Comparison of ENCODE assay signal across 14 cellular contexts in genomic region chr22:19875531-19876313, GRCh38. TPM values are rescaled to one million over a fixed set of nuclear protein-coding genes. Genes with fewer than 3 reads are reported as not detected.
A peak's percentile ranks its signal among the peaks of the same experiment; 100 is the strongest.
DNase-seq lines count a peak whose midpoint lies in the region; TF ChIP-seq lines count a peak whose summit lies in the region.
"Had no signal": no experiment of that assay in that cellular context is flagged by ENCODE, and none has a peak within 500 bp of the region (broad histone marks: within the 10 kb centered on the region; RNA-seq: fewer than 3 reads in every experiment).

No MANE protein-coding gene starts in this region.

- no peaks in the 10 kb centered on the region for H3F3A ChIP-seq in neural cell (ENCODE audit: insufficient read depth, low read length, poor library complexity, severe bottlenecking)

- peak overlapping the region; percentile 33 for H3K4me3 ChIP-seq in neural cell (ENCODE audit: low read length)

- no peak overlapping the region for H3K4me2 ChIP-seq in neural cell (ENCODE audit: low read length)

- DNase-seq in A172 (ENCODE audit: low spot score) (peak; percentile 63), HEK293T (ENCODE audit: extremely low spot score) (no peak), dermis microvascular lymphatic vessel endothelial cell (ENCODE audit: low read depth in 2 of 2) (peak; percentile 63 to 71), UCSD-AML1 (lab: John Stamatoyannopoulos, UW; ENCODE audit: unreplicated experiment) (no peak), EL (no peak)
- DNase-seq in activated CD8-positive, alpha-beta memory T cell treated with anti-CD3 and anti-CD28 coated beads, Interleukin-2, amount 50 U/mL, for 4 hours: no peak
- DNase-seq in activated T-helper 1 cell treated with anti-CD3 and anti-CD28 coated beads, Interleukin-12 subunit alpha, Interleukin-12 subunit beta, Interleukin-2, Interleukin-4 antibody, amounts not matched to agents 30 ng/mL and 10 ng/mL and 1 ng/mL, durations not matched to agents 14 hours and 24 hours and 36 hours (ENCODE audit: low spot score): no peak
- DNase-seq: activated CD4-positive, alpha-beta T cell treated with anti-CD3 and anti-CD28 coated beads for 1 hour; NCI-H1092; NCI-H69; stimulated activated CD4-positive, alpha-beta T cell treated with anti-CD3 and anti-CD28 coated beads, Interleukin-1b, Interleukin-23, amount 100 ng/mL, for 48 hours had no signal

- CTCF ChIA-PET in HEK293T (lab: Yijun Ruan, JAX): no interaction called here

- H3K9me2 ChIP-seq in neural cell (ENCODE audit: insufficient read depth, low read length): no peaks in the 10 kb centered on the region

- no peaks in the 10 kb centered on the region for H3K9me3 ChIP-seq in neural cell (ENCODE audit: low read length)

- no peaks in the 10 kb centered on the region for H3K36me3 ChIP-seq in neural cell (ENCODE audit: insufficient read depth, low read length)

- POLR2A ChIA-PET in HEK293T (lab: Yijun Ruan, JAX): interaction anchor here (2.0 kb wide), 1 partner anchor 21 kb away, joined by 16 read pairs; the partner anchor contains the start of genes GNB1L and RTL10

- no peak overlapping the region for H3K4me3 Mint-ChIP-seq in activated T-helper 1 cell treated with anti-CD3 and anti-CD28 coated beads, Interleukin-12 subunit alpha, Interleukin-12 subunit beta, Interleukin-2, Interleukin-4 antibody, amounts not matched to agents 30 ng/mL and 10 ng/mL and 1 ng/mL, durations not matched to agents 14 hours and 24 hours and 36 hours
- H3K4me3 Mint-ChIP-seq: stimulated activated memory B cell treated with anti-CD40 and anti-IgM and Interleukin-4, amounts not matched to agents 10 μg/mL and 1 μg/mL and 100 μg/mL, for 72 hours had no signal

- H3K27me3 Mint-ChIP-seq in activated T-helper 1 cell treated with anti-CD3 and anti-CD28 coated beads, Interleukin-12 subunit alpha, Interleukin-12 subunit beta, Interleukin-2, Interleukin-4 antibody, amounts not matched to agents 30 ng/mL and 10 ng/mL and 1 ng/mL, durations not matched to agents 14 hours and 24 hours and 36 hours (ENCODE audit: insufficient read depth): no peaks in the 10 kb centered on the region
- H3K27me3 Mint-ChIP-seq: stimulated activated memory B cell treated with anti-CD40 and anti-IgM and Interleukin-4, amounts not matched to agents 10 μg/mL and 1 μg/mL and 100 μg/mL, for 72 hours had no signal

- H4K20me1 ChIP-seq in neural cell (ENCODE audit: insufficient read depth): no peaks in the 10 kb centered on the region

- peak overlapping the region; percentile 66 for H3K9ac ChIP-seq in neural cell (ENCODE audit: low read length)

- no peak overlapping the region for H2AFZ ChIP-seq in neural cell (ENCODE audit: low read depth, low read length)

- no peak for TF ChIP-seq RAD21 in neural cell (conservative IDR thresholded peaks at IDR 0.05)

- H3K36me3 Mint-ChIP-seq in activated T-helper 1 cell treated with anti-CD3 and anti-CD28 coated beads, Interleukin-12 subunit alpha, Interleukin-12 subunit beta, Interleukin-2, Interleukin-4 antibody, amounts not matched to agents 30 ng/mL and 10 ng/mL and 1 ng/mL, durations not matched to agents 14 hours and 24 hours and 36 hours (ENCODE audit: low read depth): no peaks in the 10 kb centered on the region
- H3K36me3 Mint-ChIP-seq: stimulated activated memory B cell treated with anti-CD40 and anti-IgM and Interleukin-4, amounts not matched to agents 10 μg/mL and 1 μg/mL and 100 μg/mL, for 72 hours had no signal

- peak overlapping the region; percentile 83 for H3K27ac ChIP-seq in neural cell (ENCODE audit: low read length)
- H3K27ac ChIP-seq: C4-2B had no signal

- intact Hi-C loops in activated T-helper 1 cell treated with anti-CD3 and anti-CD28 coated beads, Interleukin-12 subunit alpha, Interleukin-12 subunit beta, Interleukin-2, Interleukin-4 antibody, amounts not matched to agents 30 ng/mL and 10 ng/mL and 1 ng/mL, durations not matched to agents 14 hours and 24 hours and 36 hours (cut with micrococcal nuclease): no loop called here

- H3K79me2 ChIP-seq in neural cell (replicated peaks; ENCODE audit: insufficient read depth, low read length): no peaks in the 10 kb centered on the region

- no peak overlapping the region for H3K27ac Mint-ChIP-seq in activated T-helper 1 cell treated with anti-CD3 and anti-CD28 coated beads, Interleukin-12 subunit alpha, Interleukin-12 subunit beta, Interleukin-2, Interleukin-4 antibody, amounts not matched to agents 30 ng/mL and 10 ng/mL and 1 ng/mL, durations not matched to agents 14 hours and 24 hours and 36 hours
- H3K27ac Mint-ChIP-seq: stimulated activated memory B cell treated with anti-CD40 and anti-IgM and Interleukin-4, amounts not matched to agents 10 μg/mL and 1 μg/mL and 100 μg/mL, for 72 hours had no signal

- no peaks in the 10 kb centered on the region for H3K9me3 Mint-ChIP-seq in activated T-helper 1 cell treated with anti-CD3 and anti-CD28 coated beads, Interleukin-12 subunit alpha, Interleukin-12 subunit beta, Interleukin-2, Interleukin-4 antibody, amounts not matched to agents 30 ng/mL and 10 ng/mL and 1 ng/mL, durations not matched to agents 14 hours and 24 hours and 36 hours
- H3K9me3 Mint-ChIP-seq: stimulated activated memory B cell treated with anti-CD40 and anti-IgM and Interleukin-4, amounts not matched to agents 10 μg/mL and 1 μg/mL and 100 μg/mL, for 72 hours had no signal

- no peaks in the 10 kb centered on the region for H3K27me3 ChIP-seq in neural cell (ENCODE audit: insufficient read depth, low read depth, low read length)

- no peaks in the 10 kb centered on the region for H3K4me1 Mint-ChIP-seq in activated T-helper 1 cell treated with anti-CD3 and anti-CD28 coated beads, Interleukin-12 subunit alpha, Interleukin-12 subunit beta, Interleukin-2, Interleukin-4 antibody, amounts not matched to agents 30 ng/mL and 10 ng/mL and 1 ng/mL, durations not matched to agents 14 hours and 24 hours and 36 hours (ENCODE audit: low read depth)
- H3K4me1 Mint-ChIP-seq: stimulated activated memory B cell treated with anti-CD40 and anti-IgM and Interleukin-4, amounts not matched to agents 10 μg/mL and 1 μg/mL and 100 μg/mL, for 72 hours had no signal

- no peak for TF ChIP-seq CTCF in neural cell (IDR thresholded peaks at IDR 0.05; ENCODE audit: poor library complexity, severe bottlenecking)

- TF ChIP-seq EP300 in neural cell (conservative IDR thresholded peaks at IDR 0.05; ENCODE audit: poor library complexity, severe bottlenecking): no peak

TF ChIP-seq in HEK293T, 16 proteins besides CTCF, POLR2A, EP300 and RAD21:
- TF ChIP-seq ZNF384 (IDR thresholded peaks at IDR 0.05) (no peak), ELF4 (IDR thresholded peaks at IDR 0.05) (no peak), NFRKB (IDR thresholded peaks at IDR 0.05) (no peak), HDGF (IDR thresholded peaks at IDR 0.05; ENCODE audit: borderline replicate concordance) (0 out of 2 replicates have a peak, but pooled peaks have one; percentile 1), FOXM1 (IDR thresholded peaks at IDR 0.05; ENCODE audit: borderline replicate concordance) (no peak), FOXA1 (IDR thresholded peaks at IDR 0.05) (no peak), TARDBP (IDR thresholded peaks at IDR 0.05) (no peak)

TF ChIP-seq in neural cell, 6 proteins besides CTCF, POLR2A, EP300 and RAD21:
- TF ChIP-seq TAF1 (IDR thresholded peaks at IDR 0.05; ENCODE audit: low read depth) (no peak), EZH2 (IDR thresholded peaks at IDR 0.05; ENCODE audit: borderline replicate concordance, insufficient read depth, low read length, poor library complexity, severe bottlenecking) (no peak), MXI1 (conservative IDR thresholded peaks at IDR 0.05; ENCODE audit: poor library complexity, severe bottlenecking) (no peak), SMC3 (conservative IDR thresholded peaks at IDR 0.05; ENCODE audit: poor library complexity) (no peak), REST (IDR thresholded peaks at IDR 0.05; ENCODE audit: borderline replicate concordance) (no peak), POLR2AphosphoS5 (IDR thresholded peaks at IDR 0.05) (no peak)
TF ChIP-seq in neural cell: peak in this region for 0.

RNA-seq across cellular contexts. Expression of gene GNB1L, which starts 21.0 kb away (rescaled TPM):
- total RNA-seq in A172 (2014; rRNA removed; shearing (Covaris generic)): 8.9 and 9.6 TPM in 2 replicates
- 5.4 and 5.5 TPM in 2 replicates for total RNA-seq in dermis microvascular lymphatic vessel endothelial cell
- 16.5 and 16.9 TPM in 2 replicates for polyA plus RNA-seq in neural cell
- polyA minus RNA-seq in neural cell: 5.7 and 7.8 TPM in 2 replicates
- 20.6 and 21.5 TPM in 2 replicates for total RNA-seq in activated T-helper 1 cell treated with anti-CD3 and anti-CD28 coated beads, Interleukin-12 subunit alpha, Interleukin-12 subunit beta, Interleukin-2, Interleukin-4 antibody, amounts not matched to agents 30 ng/mL and 10 ng/mL and 1 ng/mL, durations not matched to agents 14 hours and 24 hours and 36 hours

RNA-seq across cellular contexts. Expression of gene RTL10, which starts 21.0 kb away (rescaled TPM):
- total RNA-seq in A172 (2014; rRNA removed; shearing (Covaris generic)): 8.5 and 11.7 TPM in 2 replicates
- 16.0 and 28.3 TPM in 2 replicates for total RNA-seq in dermis microvascular lymphatic vessel endothelial cell
- 9.7 and 11.7 TPM in 2 replicates for polyA plus RNA-seq in neural cell
- polyA minus RNA-seq in neural cell: 15.3 and 19.2 TPM in 2 replicates
- 22.2 and 24.1 TPM in 2 replicates for total RNA-seq in activated T-helper 1 cell treated with anti-CD3 and anti-CD28 coated beads, Interleukin-12 subunit alpha, Interleukin-12 subunit beta, Interleukin-2, Interleukin-4 antibody, amounts not matched to agents 30 ng/mL and 10 ng/mL and 1 ng/mL, durations not matched to agents 14 hours and 24 hours and 36 hours

Comparison
In these comparisons a context has a peak if more than half of its experiments do, and no peak if none do; other contexts are left out.
1. DNase-seq: peak in A172 (single experiment) and dermis microvascular lymphatic vessel endothelial cell (2 of 2); none in HEK293T (single experiment), UCSD-AML1 (single experiment), activated CD8-positive, alpha-beta memory T cell treated with anti-CD3 and anti-CD28 coated beads, Interleukin-2, amount 50 U/mL, for 4 hours (single experiment), activated T-helper 1 cell treated with anti-CD3 and anti-CD28 coated beads, Interleukin-12 subunit alpha, Interleukin-12 subunit beta, Interleukin-2, Interleukin-4 antibody, amounts not matched to agents 30 ng/mL and 10 ng/mL and 1 ng/mL, durations not matched to agents 14 hours and 24 hours and 36 hours (single experiment) and EL (single experiment).